23 cellular contexts compared by ENCODE assay signal in genomic region chr15:68502398-68502901, GRCh38.
"Had no signal": no experiment of that assay in that cellular context is flagged by ENCODE, and none has a peak within 500 bp of the region (broad histone marks: within the 10 kb centered on the region; RNA-seq: fewer than 3 reads in every experiment).

No MANE protein-coding gene starts in this region.

- DNase-seq: effector CD8-positive, alpha-beta T cell; endodermal cell; foreskin keratinocyte; left cardiac atrium; left ventricle myocardium inferior; lower lobe of right lung; natural killer cell; ovary; posterior cingulate gyrus; psoas muscle; right cardiac atrium; sigmoid colon; stimulated activated CD4-positive, alpha-beta T cell treated with anti-CD3 and anti-CD28 coated beads, Interleukin-4, amount 100 ng/mL, for 4 hours; stimulated activated naive CD8-positive, alpha-beta T cell treated with anti-CD3 and anti-CD28 coated beads, Interleukin-15, Interleukin-2, amounts not matched to agents 100 U/mL and 50 U/mL, for 24 hours; substantia nigra; testis had no signal

- H2AFZ ChIP-seq: hepatocyte had no signal

- H3K9me3 ChIP-seq: heart left ventricle, left ventricle myocardium inferior, lower lobe of right lung, ovary, psoas muscle, sigmoid colon, testis, tibial artery had no signal

- ATAC-seq: esophagus mucosa; foreskin keratinocyte; gastroesophageal sphincter; heart left ventricle; left cardiac atrium; lower lobe of right lung; natural killer cell; psoas muscle; right cardiac atrium; stimulated activated memory B cell treated with anti-CD40 and anti-IgM and Interleukin-4, amounts not matched to agents 10 μg/mL and 1 μg/mL and 100 μg/mL, for 72 hours; stimulated activated naive CD8-positive, alpha-beta T cell treated with anti-CD3 and anti-CD28 coated beads, Interleukin-15, Interleukin-2, amounts not matched to agents 100 U/mL and 50 U/mL, for 24 hours had no signal

- H3K36me3 ChIP-seq: gastroesophageal sphincter, heart left ventricle, left ventricle myocardium inferior, lower lobe of right lung, ovary, sigmoid colon, tibial artery had no signal

- H3K4me3 ChIP-seq: gastroesophageal sphincter, heart left ventricle, hepatocyte, left ventricle myocardium inferior, lower lobe of right lung, ovary, psoas muscle, sigmoid colon, testis, tibial artery had no signal

- H3K27ac ChIP-seq: epithelial cell of prostate, foreskin keratinocyte, gastroesophageal sphincter, heart left ventricle, hepatocyte, left ventricle myocardium inferior, lower lobe of right lung, ovary, psoas muscle, sigmoid colon, testis, tibial artery had no signal

- H3K27me3 ChIP-seq: gastroesophageal sphincter, heart left ventricle, hepatocyte, ovary, testis, tibial artery had no signal

- H3K4me1 ChIP-seq: foreskin keratinocyte, left ventricle myocardium inferior, lower lobe of right lung, psoas muscle, testis had no signal

- H3K4me2 ChIP-seq: hepatocyte had no signal
